9 cellular contexts compared by ENCODE assay signal in the genomic region with DNA sequence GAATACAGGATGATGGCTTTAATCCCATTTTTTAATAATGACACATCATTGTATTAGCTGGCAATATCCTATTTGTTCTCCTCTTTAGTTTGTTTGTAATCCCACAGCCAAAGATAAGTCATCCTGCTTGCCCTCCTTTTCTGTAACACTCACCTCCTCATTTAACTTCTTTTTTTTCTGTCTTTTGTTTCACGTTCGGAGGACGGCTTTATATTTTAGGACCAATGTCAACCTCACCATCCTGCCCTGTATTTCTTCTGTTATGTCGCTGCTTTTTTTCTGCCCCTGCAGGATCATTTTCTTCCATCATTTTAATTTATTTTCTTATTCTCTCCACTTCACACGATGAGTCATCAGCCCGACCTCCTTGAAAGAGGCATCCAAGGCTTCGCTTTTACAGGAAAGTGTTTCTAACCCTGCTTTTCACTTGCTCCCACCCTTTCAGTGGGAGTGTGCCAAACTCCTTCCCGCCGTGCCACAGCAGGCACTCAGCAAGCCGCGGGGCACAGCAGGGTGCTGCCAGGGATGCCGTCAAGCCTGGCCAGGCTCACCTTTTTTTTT. TPM values are rescaled to one million over a fixed set of nuclear protein-coding genes. Genes with fewer than 3 reads are reported as not detected.
DNase-seq lines count a peak whose midpoint lies in the region; ATAC-seq and TF ChIP-seq lines count a peak whose summit lies in the region.
"Had no signal": no experiment of that assay in that cellular context is flagged by ENCODE, and none has a peak within 500 bp of the region (broad histone marks: within the 10 kb centered on the region; RNA-seq: fewer than 3 reads in every experiment).

No MANE protein-coding gene starts in this region.

- H3K9me3 ChIP-seq in HCT116 (ENCODE audit: control insufficient read depth in 1 of 2, insufficient read depth in 1 of 2, low read depth in 1 of 2, low read length in 2 of 2) (no peaks in the 10 kb centered on the region), SK-N-MC (ENCODE audit: low read depth, low read length) (no peaks in the 10 kb centered on the region)

- H3K4me2 ChIP-seq in HCT116 (ENCODE audit: low read length), result peak overlapping the region; percentile 73

- peak overlapping the region; percentile 21 to 37; a peak in 3 of 4 replicates for H3K4me3 ChIP-seq in HCT116 (replicated peaks in 1 of 2; ENCODE audit: low read depth in 1 of 2, low read length in 2 of 2)
- peak overlapping the region; percentile 28; the same call in 1 of the 2 replicates for H3K4me3 ChIP-seq in SK-N-MC
- peak overlapping the region; percentile 15 for H3K4me3 ChIP-seq in fibroblast of pulmonary artery (replicated peaks; ENCODE audit: low read depth, low read length)

- H3K36me3 ChIP-seq in HCT116 (ENCODE audit: control insufficient read depth in 1 of 2, insufficient read depth in 2 of 2, low read length in 2 of 2) (peaks cover 0 to 3% of the 10 kb centered on the region in 2 experiments; a peak in 1 of 4 replicates), SK-N-MC (ENCODE audit: insufficient read depth, low read length) (no peaks in the 10 kb centered on the region)

- no peaks in the 10 kb centered on the region for H3K9me2 ChIP-seq in HCT116 (ENCODE audit: insufficient read depth)

- BruUV-seq in HCT116 (replicated peaks; lab: Mats Ljungman, UMichigan), result no TSS peak

- CTCF ChIA-PET in HCT116 (lab: Charles Lee), result no interaction called here

- H3K9me3 Mint-ChIP-seq in immature natural killer cell, result no peaks in the 10 kb centered on the region
- H3K9me3 Mint-ChIP-seq: activated T-cell treated with anti-CD3 and anti-CD28 coated beads, Interleukin-2, amount 50 U/mL, for 24 hours had no signal

- H3K27me3 Mint-ChIP-seq in immature natural killer cell (ENCODE audit: low read depth in 3 of 3), result peaks cover 7 to 11% (median 7%) of the 10 kb centered on the region in 3 donors

- no peak for TF ChIP-seq POLR2A in HCT116 (IDR thresholded peaks at IDR 0.05; ENCODE audit: borderline replicate concordance, extremely low read depth, insufficient read depth, insufficient read length)

- RAD21 ChIA-PET in HCT116 (lab: Charles Lee; ENCODE audit: low non-redundant PET in 1 of 2, low total read pairs in 2 of 2, uncharacterized antibody in 2 of 2, unreplicated experiment in 2 of 2), result no interaction called here

- H3K27ac ChIP-seq in HCT116 (ENCODE audit: low read depth, low read length), result peak overlapping the region; percentile 64
- H3K27ac ChIP-seq in SK-N-MC, result no peak overlapping the region

- H3K4me3 Mint-ChIP-seq in immature natural killer cell, result no peak overlapping the region
- H3K4me3 Mint-ChIP-seq: activated T-cell treated with anti-CD3 and anti-CD28 coated beads, Interleukin-2, amount 50 U/mL, for 24 hours had no signal

- no peaks in the 10 kb centered on the region for H3K27me3 ChIP-seq in HCT116 (ENCODE audit: insufficient read depth, low read length)

- H4K20me1 ChIP-seq in HCT116 (ENCODE audit: insufficient read depth), result no peaks in the 10 kb centered on the region

- peaks cover 31 to 42% of the 10 kb centered on the region in 2 experiments for H3K4me1 ChIP-seq in HCT116 (ENCODE audit: control insufficient read depth in 1 of 2, insufficient read depth in 2 of 2, low read length in 2 of 2)

- TF ChIP-seq CTCF in HCT116 (IDR thresholded peaks at IDR 0.05 in 2 of 3, conservative IDR thresholded peaks at IDR 0.05 in 1 of 3; ENCODE audit: borderline replicate concordance in 1 of 3, insufficient read depth in 1 of 3, low read depth in 2 of 3, low read length in 2 of 3) (no peak), fibroblast of pulmonary artery (IDR thresholded peaks at IDR 0.05; ENCODE audit: low read length, missing control alignments) (no peak)

- peak overlapping the region; percentile 18 for H3K9ac ChIP-seq in HCT116 (ENCODE audit: low read length)
- no peak overlapping the region for H3K9ac ChIP-seq in SK-N-MC (ENCODE audit: insufficient read length)

- H3K27ac Mint-ChIP-seq in immature natural killer cell, result no peak overlapping the region
- H3K27ac Mint-ChIP-seq: activated T-cell treated with anti-CD3 and anti-CD28 coated beads, Interleukin-2, amount 50 U/mL, for 24 hours had no signal

- intact Hi-C loops in HCT116 (cut with micrococcal nuclease), result loop anchor here (1.0 kb wide), 1 partner anchor 18 kb away; no protein-coding TSS in a partner anchor

- no peaks in the 10 kb centered on the region for H3K36me3 Mint-ChIP-seq in immature natural killer cell

- H3K4me1 Mint-ChIP-seq in immature natural killer cell, result no peaks in the 10 kb centered on the region

- peak; percentile 80 for ATAC-seq in HCT116
- no peak for ATAC-seq in HG02852 (IDR thresholded peaks at IDR 0.05; ENCODE audit: unreplicated experiment)

- peaks cover 23% of the 10 kb centered on the region for H3K79me2 ChIP-seq in HCT116 (ENCODE audit: insufficient read depth, low read length)

- H2AFZ ChIP-seq in HCT116 (ENCODE audit: low read depth, low read length, poor library complexity, severe bottlenecking), result no peak overlapping the region

- peak; percentile 23 for TF ChIP-seq RAD21 in HCT116 (IDR thresholded peaks at IDR 0.05; ENCODE audit: low read depth)

- DNase-seq in HCT116 (ENCODE audit: low read depth, low spot score) (peak; percentile 80), SK-N-MC (ENCODE audit: low read depth, low spot score) (no peak), fibroblast of pulmonary artery (ENCODE audit: low read depth) (peak; percentile 80), smooth muscle cell of the brain vasculature (ENCODE audit: low read depth, low spot score) (peak; percentile 77), DMS153 treated with DMSO at 0.1 percent for 48 hours (lab: John Stamatoyannopoulos, UW; ENCODE audit: unreplicated experiment) (no peak), immature natural killer cell (no peak)
- DNase-seq in effector CD4-positive, alpha-beta T cell, result no peak
- DNase-seq: activated T-cell treated with anti-CD3 and anti-CD28 coated beads, Interleukin-2, amount 50 U/mL, for 24 hours had no signal

- POLR2A ChIA-PET in HCT116 (lab: Charles Lee), result interaction anchor here (0.6 kb wide), 1 partner anchor 11 kb away, joined by 3 read pairs; a partner anchor contains a TSS

TF ChIP-seq in HCT116, 20 proteins besides CTCF, POLR2A, EP300 and RAD21:
- TF ChIP-seq SIN3A (IDR thresholded peaks at IDR 0.05; ENCODE audit: low read depth), result peak; percentile 34; the same call in 1 of the 2 replicates
- TF ChIP-seq, protein P1, sequence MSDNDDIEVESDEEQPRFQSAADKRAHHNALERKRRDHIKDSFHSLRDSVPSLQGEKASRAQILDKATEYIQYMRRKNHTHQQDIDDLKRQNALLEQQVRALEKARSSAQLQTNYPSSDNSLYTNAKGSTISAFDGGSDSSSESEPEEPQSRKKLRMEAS (IDR thresholded peaks at IDR 0.05), result peak; percentile 61
- TF ChIP-seq FOSL1 (IDR thresholded peaks at IDR 0.05; ENCODE audit: low read depth), result peak; percentile 85
- TF ChIP-seq SP1 (IDR thresholded peaks at IDR 0.05; ENCODE audit: low read depth), result peak; percentile 74
- peak; percentile 22; the same call in 1 of the 2 replicates for TF ChIP-seq POLR2AphosphoS5 (IDR thresholded peaks at IDR 0.05; ENCODE audit: low read depth, low read length)
- TF ChIP-seq ZFX (IDR thresholded peaks at IDR 0.05), result no peak
- TF ChIP-seq YY1 (IDR thresholded peaks at IDR 0.05; ENCODE audit: extremely low read depth, insufficient replicate concordance, low read depth, low read length), result no peak
- TF ChIP-seq EGR1 (IDR thresholded peaks at IDR 0.05; ENCODE audit: low read depth), result no peak
- peak; percentile 77 for TF ChIP-seq TCF7L2 (IDR thresholded peaks at IDR 0.05; ENCODE audit: borderline replicate concordance, extremely low read depth, insufficient read depth, insufficient read length)
- TF ChIP-seq, protein P2, sequence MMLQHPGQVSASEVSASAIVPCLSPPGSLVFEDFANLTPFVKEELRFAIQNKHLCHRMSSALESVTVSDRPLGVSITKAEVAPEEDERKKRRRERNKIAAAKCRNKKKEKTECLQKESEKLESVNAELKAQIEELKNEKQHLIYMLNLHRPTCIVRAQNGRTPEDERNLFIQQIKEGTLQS (IDR thresholded peaks at IDR 0.05), result no peak
- TF ChIP-seq CBX3 (IDR thresholded peaks at IDR 0.05; ENCODE audit: low read depth), result peak; percentile 72; the same call in 1 of the 2 replicates
- TF ChIP-seq JUND (IDR thresholded peaks at IDR 0.05), result peak; percentile 79
- 0 out of 2 replicates have a peak, but pooled peaks have one; percentile 37 for TF ChIP-seq SRF (IDR thresholded peaks at IDR 0.05; ENCODE audit: low read depth)
- TF ChIP-seq, protein P3, sequence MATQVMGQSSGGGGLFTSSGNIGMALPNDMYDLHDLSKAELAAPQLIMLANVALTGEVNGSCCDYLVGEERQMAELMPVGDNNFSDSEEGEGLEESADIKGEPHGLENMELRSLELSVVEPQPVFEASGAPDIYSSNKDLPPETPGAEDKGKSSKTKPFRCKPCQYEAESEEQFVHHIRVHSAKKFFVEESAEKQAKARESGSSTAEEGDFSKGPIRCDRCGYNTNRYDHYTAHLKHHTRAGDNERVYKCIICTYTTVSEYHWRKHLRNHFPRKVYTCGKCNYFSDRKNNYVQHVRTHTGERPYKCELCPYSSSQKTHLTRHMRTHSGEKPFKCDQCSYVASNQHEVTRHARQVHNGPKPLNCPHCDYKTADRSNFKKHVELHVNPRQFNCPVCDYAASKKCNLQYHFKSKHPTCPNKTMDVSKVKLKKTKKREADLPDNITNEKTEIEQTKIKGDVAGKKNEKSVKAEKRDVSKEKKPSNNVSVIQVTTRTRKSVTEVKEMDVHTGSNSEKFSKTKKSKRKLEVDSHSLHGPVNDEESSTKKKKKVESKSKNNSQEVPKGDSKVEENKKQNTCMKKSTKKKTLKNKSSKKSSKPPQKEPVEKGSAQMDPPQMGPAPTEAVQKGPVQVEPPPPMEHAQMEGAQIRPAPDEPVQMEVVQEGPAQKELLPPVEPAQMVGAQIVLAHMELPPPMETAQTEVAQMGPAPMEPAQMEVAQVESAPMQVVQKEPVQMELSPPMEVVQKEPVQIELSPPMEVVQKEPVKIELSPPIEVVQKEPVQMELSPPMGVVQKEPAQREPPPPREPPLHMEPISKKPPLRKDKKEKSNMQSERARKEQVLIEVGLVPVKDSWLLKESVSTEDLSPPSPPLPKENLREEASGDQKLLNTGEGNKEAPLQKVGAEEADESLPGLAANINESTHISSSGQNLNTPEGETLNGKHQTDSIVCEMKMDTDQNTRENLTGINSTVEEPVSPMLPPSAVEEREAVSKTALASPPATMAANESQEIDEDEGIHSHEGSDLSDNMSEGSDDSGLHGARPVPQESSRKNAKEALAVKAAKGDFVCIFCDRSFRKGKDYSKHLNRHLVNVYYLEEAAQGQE (IDR thresholded peaks at IDR 0.05; ENCODE audit: low read depth), result no peak
- TF ChIP-seq CEBPB (IDR thresholded peaks at IDR 0.05; ENCODE audit: low read depth), result peak; percentile 60
- TF ChIP-seq EZH2phosphoT487 (IDR thresholded peaks at IDR 0.05; ENCODE audit: borderline replicate concordance), result no peak
- no peak for TF ChIP-seq EZH2 (IDR thresholded peaks at IDR 0.05)
- TF ChIP-seq ELF1 (IDR thresholded peaks at IDR 0.05; ENCODE audit: borderline replicate concordance, low read depth), result no peak

RNA-seq across cellular contexts. Expression of a gene that starts 11.4 kb away (rescaled TPM):
- 46.9 TPM for total RNA-seq in HCT116 (2021; ENCODE audit: unreplicated experiment)
- polyA plus RNA-seq in HCT116 (2012), result 17.8 and 18.6 TPM in 2 replicates
- polyA plus RNA-seq in immature natural killer cell, result 10 to 100 TPM in 2 of 3 donors, 1 to 10 TPM in 1; 5.3 to 28.0 (median 19.3) TPM

Comparison
In these comparisons a context has a peak if more than half of its experiments do, and no peak if none do; other contexts are left out.
1. DNase-seq: peak in HCT116 (single experiment), fibroblast of pulmonary artery (single experiment) and smooth muscle cell of the brain vasculature (single experiment); none in SK-N-MC (single experiment), DMS153 treated with DMSO at 0.1 percent for 48 hours (single experiment), effector CD4-positive, alpha-beta T cell (single experiment) and immature natural killer cell (0 of 3).
2. Peak in every context shown above with its lines, with median percentiles within 50 percentile points of each other: H3K4me3 ChIP-seq.